Comparison of ENCODE assay signal across 20 cellular contexts in the genomic region with DNA sequence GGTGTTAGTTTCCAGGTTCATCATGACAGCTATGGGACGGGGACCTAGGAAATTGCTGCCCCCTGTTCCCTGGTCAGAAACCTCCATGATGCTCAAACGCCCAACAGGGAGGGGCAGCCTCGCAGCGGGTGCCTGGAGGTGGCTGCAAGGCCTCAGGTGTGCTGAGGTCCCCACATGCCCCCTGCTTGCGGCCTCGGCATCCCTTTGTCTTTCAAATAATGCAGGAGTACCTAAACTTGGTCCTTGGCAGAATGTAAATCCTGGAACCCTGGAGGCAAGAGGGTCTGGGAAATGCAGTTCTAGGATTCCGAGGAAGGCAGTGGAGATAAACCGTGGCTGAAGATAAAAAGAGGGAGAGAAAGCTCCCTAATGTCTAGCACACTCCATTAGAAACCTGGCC. TPM values are rescaled to one million over a fixed set of nuclear protein-coding genes. Genes with fewer than 3 reads are reported as not detected.
A peak's percentile ranks its signal among the peaks of the same experiment; 100 is the strongest.
DNase-seq lines count a peak whose midpoint lies in the region; ATAC-seq and TF ChIP-seq lines count a peak whose summit lies in the region.
"Had no signal": no experiment of that assay in that cellular context is flagged by ENCODE, and none has a peak within 500 bp of the region (broad histone marks: within the 10 kb centered on the region; RNA-seq: fewer than 3 reads in every experiment).

No MANE protein-coding gene starts in this region.

- no peak overlapping the region for H3K23ac ChIP-seq in H9 (ENCODE audit: insufficient read length, low read depth, low read length)

- H4K91ac ChIP-seq in H9 (ENCODE audit: insufficient read length, low read depth, low read length), result no peak overlapping the region

- H2AK5ac ChIP-seq in H9 (ENCODE audit: insufficient read length, low read length), result no peak overlapping the region

- ATAC-seq in WTC11, result peak; percentile 85
- no peak for ATAC-seq in omental fat pad (ENCODE audit: low FRiP score)

- H4K8ac ChIP-seq in H9 (replicated peaks; ENCODE audit: insufficient read length, low read depth, low read length), result no peak overlapping the region

- CTCF ChIA-PET in WTC11 (lab: Charles Lee), result interaction anchor here (1.1 to 2.2 kb wide), 2 partner anchors 12 to 354 kb away, joined by 3 to 9 read pairs; no protein-coding TSS in a partner anchor

- no peak overlapping the region for H2BK15ac ChIP-seq in H9 (ENCODE audit: low read depth, low read length)

- H3K27me3 Mint-ChIP-seq in H9 (ENCODE audit: low read depth) (no peaks in the 10 kb centered on the region), WTC11 (ENCODE audit: low read depth) (no peaks in the 10 kb centered on the region; the same call in 1 of the 2 replicates)
- H3K27me3 Mint-ChIP-seq in activated T-cell treated with anti-CD3 and anti-CD28 coated beads, Interleukin-2, amount 50 U/mL, for 24 hours, result no peaks in the 10 kb centered on the region

- DNase-seq in H9 (peak; percentile 92), WTC11 (ENCODE audit: low spot score) (peak; percentile 64), iPS-NIHi11 (ENCODE audit: low spot score) (peak; percentile 54), sigmoid colon (peak; percentile 30), NCI-H2227 (lab: John Stamatoyannopoulos, UW; ENCODE audit: unreplicated experiment) (no peak), omental fat pad (ENCODE audit: low spot score) (no peak)
- no peak for DNase-seq in activated T-cell treated with anti-CD3 and anti-CD28 coated beads, Interleukin-2, amount 50 U/mL, for 24 hours
- DNase-seq: BE2C, EL, NCI-H1092 treated with DMSO at 0.1 percent for 48 hours, NCI-H146, NCI-H2029, NCI-H226, NCI-H510A treated with DMSO at 0.1 percent for 48 hours, NCI-H748 treated with DMSO at 0.1 percent for 48 hours, SIG-M5, SK-N-SH had no signal

- WGBS in H9 (ENCODE audit: extremely low coverage, insufficient read length, low lambda C conversion rate), result no CpG with 5 or more reads among the region's 8 CpGs
- WGBS in sigmoid colon, 2 donors, result 88 to 90% methylated on average over 8 of the region's 8 CpGs

- H3K14ac ChIP-seq in H9 (ENCODE audit: insufficient read depth, low read length), result no peak overlapping the region

- no peaks in the 10 kb centered on the region for H3K23me2 ChIP-seq in H9 (ENCODE audit: insufficient read length, low read depth, low read length, poor library complexity, severe bottlenecking)

- no peak overlapping the region for H2BK120ac ChIP-seq in H9 (ENCODE audit: low read depth, low read length, poor library complexity, severe bottlenecking)

- H3K27ac Mint-ChIP-seq in H9 (peak overlapping the region; percentile 91 to 95 (median 93); a peak in 6 of 7 replicates), WTC11 (peak overlapping the region; percentile 86)
- H3K27ac Mint-ChIP-seq in activated T-cell treated with anti-CD3 and anti-CD28 coated beads, Interleukin-2, amount 50 U/mL, for 24 hours, result no peak overlapping the region

- H3K36me3 ChIP-seq in sigmoid colon, result no peaks in the 10 kb centered on the region
- H3K36me3 ChIP-seq: BE2C, HAP-1 had no signal

- H2BK20ac ChIP-seq in H9 (ENCODE audit: low read depth, low read length, poor library complexity, severe bottlenecking), result no peak overlapping the region

- H3K36me3 Mint-ChIP-seq in H9 (ENCODE audit: insufficient read depth in 1 of 3, low read depth in 3 of 3) (peaks cover 0 to 10% (median 2%) of the 10 kb centered on the region in 3 experiments), WTC11 (peaks cover 10% of the 10 kb centered on the region)
- H3K36me3 Mint-ChIP-seq in activated T-cell treated with anti-CD3 and anti-CD28 coated beads, Interleukin-2, amount 50 U/mL, for 24 hours (ENCODE audit: low read depth), result no peaks in the 10 kb centered on the region

- no peaks in the 10 kb centered on the region for H3K79me1 ChIP-seq in H9 (ENCODE audit: insufficient read depth, low read depth, low read length, poor library complexity, severe bottlenecking)

- H2BK12ac ChIP-seq in H9 (ENCODE audit: insufficient read length, low read depth, low read length), result peak overlapping the region; percentile 91

- H3K4ac ChIP-seq in H9 (ENCODE audit: low read depth, low read length), result no peak overlapping the region

- peaks cover 7% of the 10 kb centered on the region; the same call in 1 of the 2 replicates for H3K4me1 ChIP-seq in H9 (ENCODE audit: insufficient read depth, low read length)
- H3K4me1 ChIP-seq in sigmoid colon, result no peaks in the 10 kb centered on the region
- H3K4me1 ChIP-seq: BE2C, HAP-1 had no signal

- no peaks in the 10 kb centered on the region for H3K79me2 ChIP-seq in H9 (ENCODE audit: insufficient read depth, low read length)

- H4K5ac ChIP-seq in H9 (ENCODE audit: insufficient read length, low read depth, low read length), result no peak overlapping the region

- H3K4me3 Mint-ChIP-seq in H9 (no peak overlapping the region), WTC11 (no peak overlapping the region)
- H3K4me3 Mint-ChIP-seq in activated T-cell treated with anti-CD3 and anti-CD28 coated beads, Interleukin-2, amount 50 U/mL, for 24 hours, result no peak overlapping the region

- POLR2A ChIA-PET in WTC11 (lab: Charles Lee), result no interaction called here

- TF ChIP-seq POLR2A in sigmoid colon (IDR thresholded peaks at IDR 0.05), result no peak

- H3K9ac ChIP-seq in H9 (ENCODE audit: extremely low read depth, insufficient read length, low read length), result no peak overlapping the region
- H3K9ac ChIP-seq: KMS-11, SK-N-SH had no signal

- H2AFZ ChIP-seq in H9 (ENCODE audit: low read length), result no peak overlapping the region

- TF ChIP-seq CTCF in H9 (conservative IDR thresholded peaks at IDR 0.05) (no peak), WTC11 (IDR thresholded peaks at IDR 0.05) (no peak), sigmoid colon (IDR thresholded peaks at IDR 0.05) (no peak), omental fat pad (IDR thresholded peaks at IDR 0.05) (no peak)

- H4K20me1 ChIP-seq in H9 (ENCODE audit: control insufficient read depth, insufficient read depth, insufficient read length), result no peaks in the 10 kb centered on the region

- intact Hi-C loops in sigmoid colon (cut with DNase I), result no loop called here

- H3K4me2 ChIP-seq in H9 (ENCODE audit: insufficient read depth, insufficient read length, low read length), result no peak overlapping the region
- H3K4me2 ChIP-seq: KMS-11 had no signal

- H3T11ph ChIP-seq in H9 (ENCODE audit: low read length), result no peak overlapping the region

- H3K18ac ChIP-seq in H9 (ENCODE audit: insufficient read length, low read depth, low read length), result no peak overlapping the region

- H3K4me3 ChIP-seq in sigmoid colon, result no peak overlapping the region
- H3K4me3 ChIP-seq: HAP-1 had no signal

- no peak for TF ChIP-seq EP300 in sigmoid colon (IDR thresholded peaks at IDR 0.05)

- H3K27ac ChIP-seq in H9 (ENCODE audit: insufficient read length, low read depth, low read length) (peak overlapping the region; percentile 44), sigmoid colon (no peak overlapping the region)
- H3K27ac ChIP-seq: HL-60, KMS-11 had no signal

- H3K56ac ChIP-seq in H9 (ENCODE audit: insufficient read length, low read depth, low read length), result no peak overlapping the region

- H2BK5ac ChIP-seq in H9 (ENCODE audit: insufficient read length, low read length), result no peak overlapping the region

- H3K4me1 Mint-ChIP-seq in H9 (peaks cover 32 to 39% of the 10 kb centered on the region in 2 experiments), WTC11 (peaks cover 41% of the 10 kb centered on the region)
- H3K4me1 Mint-ChIP-seq in activated T-cell treated with anti-CD3 and anti-CD28 coated beads, Interleukin-2, amount 50 U/mL, for 24 hours (ENCODE audit: low read depth), result no peaks in the 10 kb centered on the region

- H3K9me3 Mint-ChIP-seq in H9 (peaks cover 7 to 12% of the 10 kb centered on the region in 2 experiments; a peak in 4 of 5 replicates), WTC11 (peaks cover 15% of the 10 kb centered on the region)
- H3K9me3 Mint-ChIP-seq in activated T-cell treated with anti-CD3 and anti-CD28 coated beads, Interleukin-2, amount 50 U/mL, for 24 hours, result no peaks in the 10 kb centered on the region

- no peaks in the 10 kb centered on the region for H3K27me3 ChIP-seq in H9 (ENCODE audit: insufficient read depth, low read length)
- no peaks in the 10 kb centered on the region for H3K27me3 ChIP-seq in sigmoid colon
- H3K27me3 ChIP-seq: BE2C had no signal

- H3K9me3 ChIP-seq in H9 (ENCODE audit: control insufficient read depth, low read depth, low read length) (no peaks in the 10 kb centered on the region), sigmoid colon (no peaks in the 10 kb centered on the region)
- H3K9me3 ChIP-seq: BE2C, HAP-1, SK-N-SH had no signal

TF ChIP-seq in WTC11, 78 proteins besides CTCF, POLR2A, EP300 and RAD21 (continues in another document):
- TF ChIP-seq NR3C1 (CRISPR knock-in tag; conservative IDR thresholded peaks at IDR 0.05; ENCODE audit: low read depth) (no peak), E2F4 (CRISPR knock-in tag; IDR thresholded peaks at IDR 0.05; ENCODE audit: borderline replicate concordance, low read depth) (no peak)

RNA-seq across cellular contexts. Expression of gene SAP18, which starts 16.0 kb away (rescaled TPM):
- 393 and 435 TPM in 2 replicates for total RNA-seq in H9 (2021)
- total RNA-seq in WTC11 (2021), result 326 to 345 TPM (median 332 TPM) in 3 replicates
- 100 to 1,000 TPM in 1 of 4 donors, 10 to 100 TPM in 3; 60.9 to 114 (median 75.7) TPM for total RNA-seq in sigmoid colon
- polyA plus RNA-seq in sigmoid colon, result 100 to 1,000 TPM in 2 of 3 donors, 10 to 100 TPM in 1; 61.7 to 108 (median 108) TPM
- 10 to 100 TPM; 42.9 to 52.5 (median 48.2) TPM for total RNA-seq in omental fat pad

RNA-seq across cellular contexts. Expression of gene SKA3, which starts 52.4 kb away (rescaled TPM):
- total RNA-seq in H9 (2021) (59.3 and 61.8 TPM in 2 replicates), WTC11 (2021) (38.8 to 45.7 TPM (median 42.1 TPM) in 3 replicates), sigmoid colon (under 1 TPM in 3 of 4 donors, not detected in 1; 0.33 to 0.95 (median 0.55) TPM), omental fat pad (1 to 10 TPM in 2 of 4 donors, under 1 TPM in 1, not detected in 1; 0.96 to 1.9 (median 1.1) TPM)
- polyA plus RNA-seq in sigmoid colon, result 1 to 10 TPM in 2 of 3 donors, under 1 TPM in 1; 0.60 to 6.7 (median 2.5) TPM

RNA-seq across cellular contexts. Expression of gene MRPL57, which starts 52.5 kb away (rescaled TPM):
- total RNA-seq in H9 (2021), result 31.3 and 33.2 TPM in 2 replicates
- 29.4 to 32.3 TPM (median 32.1 TPM) in 3 replicates for total RNA-seq in WTC11 (2021)
- total RNA-seq in sigmoid colon, result 10 to 100 TPM; 25.8 to 51.0 (median 40.2) TPM
- 10 to 100 TPM; 21.0 to 24.5 (median 23.8) TPM for polyA plus RNA-seq in sigmoid colon
- total RNA-seq in omental fat pad, result 10 to 100 TPM; 19.1 to 29.2 (median 24.7) TPM

Comparison
In these comparisons a context has a peak if more than half of its experiments do, and no peak if none do; other contexts are left out.
1. DNase-seq: peak in H9 (single experiment), WTC11 (single experiment), iPS-NIHi11 (single experiment) and sigmoid colon (single experiment); none in NCI-H2227 (single experiment), activated T-cell treated with anti-CD3 and anti-CD28 coated beads, Interleukin-2, amount 50 U/mL, for 24 hours (single experiment) and omental fat pad (single experiment).
2. RNA of gene SKA3, which starts 52.4 kb away (total RNA-seq): 59.3 to 61.8 TPM in H9 and 38.8 to 45.7 TPM in WTC11; 0.96 to 1.9 TPM in omental fat pad and 0.33 to 0.95 TPM in sigmoid colon; every median in the first group is over 10 times any median in the second.